Comparison of ENCODE assay signal across 11 cellular contexts in the genomic region with DNA sequence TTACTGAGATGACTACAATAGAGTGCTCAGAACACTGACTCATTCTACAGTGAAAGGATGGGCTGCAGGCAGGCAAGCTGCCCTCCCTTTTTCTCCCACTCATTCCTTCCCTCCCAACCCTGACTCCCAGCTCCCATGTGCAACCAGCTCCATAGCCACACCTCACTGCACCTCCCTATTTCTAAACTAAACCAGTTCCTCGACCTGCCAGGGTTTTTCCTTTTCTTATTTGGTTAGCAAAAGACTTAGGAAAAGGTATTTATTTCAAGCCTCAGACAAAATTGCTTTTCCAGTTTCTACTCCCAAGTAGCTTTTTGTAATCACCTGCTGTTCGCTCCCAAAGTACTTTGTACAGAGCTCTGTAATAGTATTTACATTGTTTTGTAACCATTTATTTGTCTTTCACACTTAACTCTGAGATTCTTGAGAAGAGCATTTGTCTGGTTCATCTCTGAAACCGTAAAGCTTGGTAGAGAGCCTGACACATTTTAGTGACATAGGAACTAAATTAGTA. TPM values are rescaled to one million over a fixed set of nuclear protein-coding genes. Genes with fewer than 3 reads are reported as not detected.
DNase-seq lines count a peak whose midpoint lies in the region; ATAC-seq, FAIRE-seq and TF ChIP-seq lines count a peak whose summit lies in the region.
"Had no signal": no experiment of that assay in that cellular context is flagged by ENCODE, and none has a peak within 500 bp of the region (broad histone marks: within the 10 kb centered on the region; RNA-seq: fewer than 3 reads in every experiment).

No MANE protein-coding gene starts in this region.

- no peak overlapping the region for H3K4me3 ChIP-seq in smooth muscle cell

- intact Hi-C loops in head of caudate nucleus (cut with DNase I): no loop called here

- no peak overlapping the region for H3K9ac ChIP-seq in smooth muscle cell (ENCODE audit: low read depth)

- H3K79me2 ChIP-seq in smooth muscle cell (ENCODE audit: low read depth): no peaks in the 10 kb centered on the region

- DNase-seq in HCEC 1CT (peak; percentile 64), RCC 7860 (ENCODE audit: low spot score) (peak; percentile 49), head of caudate nucleus (peak in 33 of 42 donors; percentile 9 to 84 (median 42)), smooth muscle cell (lab: John Stamatoyannopoulos, UW; ENCODE audit: unreplicated experiment) (no peak), RPMI8226 (no peak)
- DNase-seq: NCI-H2171 had no signal

- peak overlapping the region; percentile 45 for H3K27ac ChIP-seq in smooth muscle cell (ENCODE audit: low read depth)

- H3K4me1 ChIP-seq in smooth muscle cell (ENCODE audit: low read depth): no peaks in the 10 kb centered on the region

- H4K20me1 ChIP-seq in smooth muscle cell (ENCODE audit: low read depth): no peaks in the 10 kb centered on the region

- TF ChIP-seq CTCF in smooth muscle cell (IDR thresholded peaks at IDR 0.05; ENCODE audit: borderline replicate concordance, insufficient read depth, poor library complexity, severe bottlenecking): no peak

- FAIRE-seq in RCC 7860 (lab: Jason Lieb, UNC): peak; percentile 75
- FAIRE-seq: GM18507, islet of Langerhans had no signal

- no peak overlapping the region for H3K4me2 ChIP-seq in smooth muscle cell

- ATAC-seq in GM18502 (IDR thresholded peaks at IDR 0.05; ENCODE audit: poor library complexity, unreplicated experiment) (no peak), GM21529 (IDR thresholded peaks at IDR 0.05; ENCODE audit: unreplicated experiment) (no peak)

- H3K27me3 ChIP-seq in smooth muscle cell (ENCODE audit: low read depth): no peaks in the 10 kb centered on the region

- no peaks in the 10 kb centered on the region for H3K9me3 ChIP-seq in smooth muscle cell (replicated peaks; ENCODE audit: low read depth)

- no peaks in the 10 kb centered on the region for H3K36me3 ChIP-seq in smooth muscle cell (ENCODE audit: low read depth)

- H3F3A ChIP-seq in smooth muscle cell (ENCODE audit: low read depth): no peaks in the 10 kb centered on the region

- WGBS in smooth muscle cell (ENCODE audit: low lambda C conversion rate): 62% methylated on average over 3 of the region's 3 CpGs

- H2AFZ ChIP-seq in smooth muscle cell (ENCODE audit: low read depth): no peak overlapping the region

RNA-seq across cellular contexts. Expression of a gene that starts 2.2 kb away (rescaled TPM):
- total RNA-seq in smooth muscle cell: 0.54 and 0.58 TPM in 2 replicates
- 0.67 TPM in 1 of 2 replicates, not detected in the other for polyA plus RNA-seq in smooth muscle cell
- total RNA-seq: cardiac septum had no signal

RNA-seq across cellular contexts. Expression of a gene that starts 57.3 kb away (rescaled TPM):
- not detected in 2 replicates for total RNA-seq in smooth muscle cell
- not detected in 2 replicates for polyA plus RNA-seq in smooth muscle cell

Comparison
In these comparisons a context has a peak if more than half of its experiments do, and no peak if none do; other contexts are left out.
1. DNase-seq: peak in HCEC 1CT (single experiment), RCC 7860 (single experiment) and head of caudate nucleus (33 of 42); none in smooth muscle cell (single experiment) and RPMI8226 (single experiment).